In genomic region chr9:131405429-131405828, GRCh38 we compare ENCODE assay signal across 8 cellular contexts. TPM values are rescaled to one million over a fixed set of nuclear protein-coding genes. Genes with fewer than 3 reads are reported as not detected.
DNase-seq lines count a peak whose midpoint lies in the region; ATAC-seq and FAIRE-seq lines count a peak whose summit lies in the region.
"Had no signal": no experiment of that assay in that cellular context is flagged by ENCODE, and none has a peak within 500 bp of the region (broad histone marks: within the 10 kb centered on the region; RNA-seq: fewer than 3 reads in every experiment).

No MANE protein-coding gene starts in this region.

- intact Hi-C loops in right cardiac atrium (cut with DNase I) = no loop called here

- peaks cover 10% of the 10 kb centered on the region for H3K36me3 Mint-ChIP-seq in activated naive CD8-positive, alpha-beta T cell treated with anti-CD3 and anti-CD28 coated beads, Interleukin-2, amount 50 U/mL, for 24 hours (ENCODE audit: low read depth)
- peaks cover 24% of the 10 kb centered on the region for H3K36me3 Mint-ChIP-seq in stimulated activated memory B cell treated with anti-CD40 and anti-IgM and Interleukin-4, amounts not matched to agents 10 μg/mL and 1 μg/mL and 100 μg/mL, for 72 hours

- H3K4me3 ChIP-seq in HUES48 (ENCODE audit: low read depth, low read length) = peak overlapping the region; percentile 29; the same call in 1 of the 2 replicates
- no peak overlapping the region for H3K4me3 ChIP-seq in right cardiac atrium (ENCODE audit: low read length)

- peaks cover 93% of the 10 kb centered on the region for H3K4me1 Mint-ChIP-seq in activated naive CD8-positive, alpha-beta T cell treated with anti-CD3 and anti-CD28 coated beads, Interleukin-2, amount 50 U/mL, for 24 hours
- peaks cover 85% of the 10 kb centered on the region for H3K4me1 Mint-ChIP-seq in stimulated activated memory B cell treated with anti-CD40 and anti-IgM and Interleukin-4, amounts not matched to agents 10 μg/mL and 1 μg/mL and 100 μg/mL, for 72 hours

- H3K9me3 ChIP-seq in HUES48 (ENCODE audit: control insufficient read depth, insufficient read depth, low read length) = no peaks in the 10 kb centered on the region
- H3K9me3 ChIP-seq in right cardiac atrium (ENCODE audit: control insufficient read depth, low read length) = no peaks in the 10 kb centered on the region

- H3K27me3 ChIP-seq in HUES48 (ENCODE audit: control insufficient read depth, insufficient read depth, low read length) (no peaks in the 10 kb centered on the region), right cardiac atrium (ENCODE audit: control insufficient read depth, insufficient read depth) (no peaks in the 10 kb centered on the region)

- H3K27me3 Mint-ChIP-seq in activated naive CD8-positive, alpha-beta T cell treated with anti-CD3 and anti-CD28 coated beads, Interleukin-2, amount 50 U/mL, for 24 hours = no peaks in the 10 kb centered on the region
- H3K27me3 Mint-ChIP-seq in stimulated activated memory B cell treated with anti-CD40 and anti-IgM and Interleukin-4, amounts not matched to agents 10 μg/mL and 1 μg/mL and 100 μg/mL, for 72 hours = no peaks in the 10 kb centered on the region

- no peaks in the 10 kb centered on the region for H3K36me3 ChIP-seq in HUES48 (ENCODE audit: control insufficient read depth, insufficient read depth, low read length)

- FAIRE-seq in urothelium cell line (lab: Jason Lieb, UNC) = no peak

- H3K27ac ChIP-seq in HUES48 (ENCODE audit: low read depth, low read length) (peak overlapping the region; percentile 91), right cardiac atrium (ENCODE audit: low read length) (peak overlapping the region; percentile 97)

- H3K9ac ChIP-seq in HUES48 (ENCODE audit: low read depth, low read length) = no peak overlapping the region

- DNase-seq in activated naive CD8-positive, alpha-beta T cell treated with anti-CD3 and anti-CD28 coated beads, Interleukin-2, amount 50 U/mL, for 24 hours = no peak
- DNase-seq in right cardiac atrium (peak; percentile 72 to 87 (median 83)), urothelium cell line (ENCODE audit: low spot score) (no peak), DMS79 (lab: John Stamatoyannopoulos, UW) (no peak), NCI-H524 treated with DMSO at 0.1 percent for 48 hours (lab: John Stamatoyannopoulos, UW) (no peak)
- DNase-seq: NCI-H524 had no signal

- peaks cover 81% of the 10 kb centered on the region for H3K4me1 ChIP-seq in HUES48 (ENCODE audit: control insufficient read depth, insufficient read depth, low read length)
- H3K4me1 ChIP-seq in right cardiac atrium (ENCODE audit: control insufficient read depth, insufficient read depth, low read length) = peaks cover 40% of the 10 kb centered on the region

- WGBS in right cardiac atrium = 29% methylated on average over 6 of the region's 6 CpGs

- ATAC-seq in activated naive CD8-positive, alpha-beta T cell treated with anti-CD3 and anti-CD28 coated beads, Interleukin-2, amount 50 U/mL, for 24 hours = no peak
- peak; percentile 58 to 73 for ATAC-seq in right cardiac atrium
- no peak for ATAC-seq in stimulated activated memory B cell treated with anti-CD40 and anti-IgM and Interleukin-4, amounts not matched to agents 10 μg/mL and 1 μg/mL and 100 μg/mL, for 72 hours

- H3K4me3 Mint-ChIP-seq in activated naive CD8-positive, alpha-beta T cell treated with anti-CD3 and anti-CD28 coated beads, Interleukin-2, amount 50 U/mL, for 24 hours = peak overlapping the region; percentile 58
- no peak overlapping the region for H3K4me3 Mint-ChIP-seq in stimulated activated memory B cell treated with anti-CD40 and anti-IgM and Interleukin-4, amounts not matched to agents 10 μg/mL and 1 μg/mL and 100 μg/mL, for 72 hours

- peak overlapping the region; percentile 73 for H3K27ac Mint-ChIP-seq in activated naive CD8-positive, alpha-beta T cell treated with anti-CD3 and anti-CD28 coated beads, Interleukin-2, amount 50 U/mL, for 24 hours
- peak overlapping the region; percentile 19 for H3K27ac Mint-ChIP-seq in stimulated activated memory B cell treated with anti-CD40 and anti-IgM and Interleukin-4, amounts not matched to agents 10 μg/mL and 1 μg/mL and 100 μg/mL, for 72 hours

- no peaks in the 10 kb centered on the region for H3K9me3 Mint-ChIP-seq in activated naive CD8-positive, alpha-beta T cell treated with anti-CD3 and anti-CD28 coated beads, Interleukin-2, amount 50 U/mL, for 24 hours
- H3K9me3 Mint-ChIP-seq in stimulated activated memory B cell treated with anti-CD40 and anti-IgM and Interleukin-4, amounts not matched to agents 10 μg/mL and 1 μg/mL and 100 μg/mL, for 72 hours = no peaks in the 10 kb centered on the region

RNA-seq across cellular contexts. Expression of gene PRRC2B, which starts 11.5 kb away (rescaled TPM):
- total RNA-seq in right cardiac atrium = 100 to 1,000 TPM; 137 to 175 (median 149) TPM
- polyA plus RNA-seq in right cardiac atrium = 78.1 TPM

Comparison
In these comparisons a context has a peak if more than half of its experiments do, and no peak if none do; other contexts are left out.
1. ATAC-seq: peak in right cardiac atrium (2 of 2); none in activated naive CD8-positive, alpha-beta T cell treated with anti-CD3 and anti-CD28 coated beads, Interleukin-2, amount 50 U/mL, for 24 hours (single experiment) and stimulated activated memory B cell treated with anti-CD40 and anti-IgM and Interleukin-4, amounts not matched to agents 10 μg/mL and 1 μg/mL and 100 μg/mL, for 72 hours (single experiment).
2. DNase-seq: peak in right cardiac atrium (3 of 3); none in activated naive CD8-positive, alpha-beta T cell treated with anti-CD3 and anti-CD28 coated beads, Interleukin-2, amount 50 U/mL, for 24 hours (single experiment), urothelium cell line (single experiment), DMS79 (single experiment) and NCI-H524 treated with DMSO at 0.1 percent for 48 hours (single experiment).